Comparison of ENCODE assay signal across 1 cellular context in the genomic region with DNA sequence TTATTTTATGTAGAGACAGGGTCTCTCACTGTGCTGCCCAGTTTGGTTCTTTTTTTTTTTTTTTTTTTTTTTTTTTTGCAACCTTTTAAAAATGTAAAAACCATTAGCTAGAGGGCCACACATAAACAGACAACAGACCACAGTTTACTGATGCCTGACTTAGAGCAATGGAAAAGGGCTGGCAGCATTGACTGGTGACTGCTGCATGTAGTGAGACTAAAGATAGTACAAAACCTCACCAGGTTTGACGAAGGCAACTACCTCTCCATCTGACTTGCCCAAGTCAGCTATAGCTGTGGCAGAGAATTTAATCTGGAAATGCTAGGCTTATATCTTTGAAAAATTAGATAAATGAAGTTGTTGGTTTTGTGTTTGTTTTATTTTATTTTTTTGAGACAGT.
TF ChIP-seq lines count a peak whose summit lies in the region.

No MANE protein-coding gene starts in this region.

TF ChIP-seq in WTC11, 78 proteins besides CTCF, POLR2A, EP300 and RAD21 (continued from another document):
- TF ChIP-seq, protein P1, sequence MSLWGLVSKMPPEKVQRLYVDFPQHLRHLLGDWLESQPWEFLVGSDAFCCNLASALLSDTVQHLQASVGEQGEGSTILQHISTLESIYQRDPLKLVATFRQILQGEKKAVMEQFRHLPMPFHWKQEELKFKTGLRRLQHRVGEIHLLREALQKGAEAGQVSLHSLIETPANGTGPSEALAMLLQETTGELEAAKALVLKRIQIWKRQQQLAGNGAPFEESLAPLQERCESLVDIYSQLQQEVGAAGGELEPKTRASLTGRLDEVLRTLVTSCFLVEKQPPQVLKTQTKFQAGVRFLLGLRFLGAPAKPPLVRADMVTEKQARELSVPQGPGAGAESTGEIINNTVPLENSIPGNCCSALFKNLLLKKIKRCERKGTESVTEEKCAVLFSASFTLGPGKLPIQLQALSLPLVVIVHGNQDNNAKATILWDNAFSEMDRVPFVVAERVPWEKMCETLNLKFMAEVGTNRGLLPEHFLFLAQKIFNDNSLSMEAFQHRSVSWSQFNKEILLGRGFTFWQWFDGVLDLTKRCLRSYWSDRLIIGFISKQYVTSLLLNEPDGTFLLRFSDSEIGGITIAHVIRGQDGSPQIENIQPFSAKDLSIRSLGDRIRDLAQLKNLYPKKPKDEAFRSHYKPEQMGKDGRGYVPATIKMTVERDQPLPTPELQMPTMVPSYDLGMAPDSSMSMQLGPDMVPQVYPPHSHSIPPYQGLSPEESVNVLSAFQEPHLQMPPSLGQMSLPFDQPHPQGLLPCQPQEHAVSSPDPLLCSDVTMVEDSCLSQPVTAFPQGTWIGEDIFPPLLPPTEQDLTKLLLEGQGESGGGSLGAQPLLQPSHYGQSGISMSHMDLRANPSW (CRISPR knock-in tag; conservative IDR thresholded peaks at IDR 0.05; ENCODE audit: low read depth) = no peak
- TF ChIP-seq OVOL2 (CRISPR knock-in tag; IDR thresholded peaks at IDR 0.05; ENCODE audit: borderline replicate concordance) (no peak), ZNF671 (CRISPR knock-in tag; IDR thresholded peaks at IDR 0.05) (no peak), ZNF317 (CRISPR knock-in tag; IDR thresholded peaks at IDR 0.05; ENCODE audit: borderline replicate concordance, low read depth) (no peak), FOXJ3 (CRISPR knock-in tag; IDR thresholded peaks at IDR 0.05; ENCODE audit: borderline replicate concordance) (no peak)
- TF ChIP-seq, protein P2, sequence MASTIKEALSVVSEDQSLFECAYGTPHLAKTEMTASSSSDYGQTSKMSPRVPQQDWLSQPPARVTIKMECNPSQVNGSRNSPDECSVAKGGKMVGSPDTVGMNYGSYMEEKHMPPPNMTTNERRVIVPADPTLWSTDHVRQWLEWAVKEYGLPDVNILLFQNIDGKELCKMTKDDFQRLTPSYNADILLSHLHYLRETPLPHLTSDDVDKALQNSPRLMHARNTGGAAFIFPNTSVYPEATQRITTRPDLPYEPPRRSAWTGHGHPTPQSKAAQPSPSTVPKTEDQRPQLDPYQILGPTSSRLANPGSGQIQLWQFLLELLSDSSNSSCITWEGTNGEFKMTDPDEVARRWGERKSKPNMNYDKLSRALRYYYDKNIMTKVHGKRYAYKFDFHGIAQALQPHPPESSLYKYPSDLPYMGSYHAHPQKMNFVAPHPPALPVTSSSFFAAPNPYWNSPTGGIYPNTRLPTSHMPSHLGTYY (CRISPR knock-in tag; IDR thresholded peaks at IDR 0.05) = no peak
- TF ChIP-seq, protein P3, sequence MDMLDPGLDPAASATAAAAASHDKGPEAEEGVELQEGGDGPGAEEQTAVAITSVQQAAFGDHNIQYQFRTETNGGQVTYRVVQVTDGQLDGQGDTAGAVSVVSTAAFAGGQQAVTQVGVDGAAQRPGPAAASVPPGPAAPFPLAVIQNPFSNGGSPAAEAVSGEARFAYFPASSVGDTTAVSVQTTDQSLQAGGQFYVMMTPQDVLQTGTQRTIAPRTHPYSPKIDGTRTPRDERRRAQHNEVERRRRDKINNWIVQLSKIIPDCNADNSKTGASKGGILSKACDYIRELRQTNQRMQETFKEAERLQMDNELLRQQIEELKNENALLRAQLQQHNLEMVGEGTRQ (CRISPR knock-in tag; IDR thresholded peaks at IDR 0.05) = no peak
- TF ChIP-seq, protein P4, sequence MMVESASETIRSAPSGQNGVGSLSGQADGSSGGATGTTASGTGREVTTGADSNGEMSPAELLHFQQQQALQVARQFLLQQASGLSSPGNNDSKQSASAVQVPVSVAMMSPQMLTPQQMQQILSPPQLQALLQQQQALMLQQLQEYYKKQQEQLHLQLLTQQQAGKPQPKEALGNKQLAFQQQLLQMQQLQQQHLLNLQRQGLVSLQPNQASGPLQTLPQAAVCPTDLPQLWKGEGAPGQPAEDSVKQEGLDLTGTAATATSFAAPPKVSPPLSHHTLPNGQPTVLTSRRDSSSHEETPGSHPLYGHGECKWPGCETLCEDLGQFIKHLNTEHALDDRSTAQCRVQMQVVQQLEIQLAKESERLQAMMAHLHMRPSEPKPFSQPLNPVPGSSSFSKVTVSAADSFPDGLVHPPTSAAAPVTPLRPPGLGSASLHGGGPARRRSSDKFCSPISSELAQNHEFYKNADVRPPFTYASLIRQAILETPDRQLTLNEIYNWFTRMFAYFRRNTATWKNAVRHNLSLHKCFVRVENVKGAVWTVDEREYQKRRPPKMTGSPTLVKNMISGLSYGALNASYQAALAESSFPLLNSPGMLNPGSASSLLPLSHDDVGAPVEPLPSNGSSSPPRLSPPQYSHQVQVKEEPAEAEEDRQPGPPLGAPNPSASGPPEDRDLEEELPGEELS (CRISPR knock-in tag; IDR thresholded peaks at IDR 0.05) = no peak
- TF ChIP-seq, protein P5, sequence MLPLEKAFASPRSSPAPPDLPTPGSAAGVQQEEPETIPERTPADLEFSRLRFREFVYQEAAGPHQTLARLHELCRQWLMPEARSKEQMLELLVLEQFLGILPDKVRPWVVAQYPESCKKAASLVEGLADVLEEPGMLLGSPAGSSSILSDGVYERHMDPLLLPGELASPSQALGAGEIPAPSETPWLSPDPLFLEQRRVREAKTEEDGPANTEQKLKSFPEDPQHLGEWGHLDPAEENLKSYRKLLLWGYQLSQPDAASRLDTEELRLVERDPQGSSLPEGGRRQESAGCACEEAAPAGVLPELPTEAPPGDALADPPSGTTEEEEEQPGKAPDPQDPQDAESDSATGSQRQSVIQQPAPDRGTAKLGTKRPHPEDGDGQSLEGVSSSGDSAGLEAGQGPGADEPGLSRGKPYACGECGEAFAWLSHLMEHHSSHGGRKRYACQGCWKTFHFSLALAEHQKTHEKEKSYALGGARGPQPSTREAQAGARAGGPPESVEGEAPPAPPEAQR (CRISPR knock-in tag; IDR thresholded peaks at IDR 0.05) = no peak
